ENCODE assay signal across 21 cellular contexts in the genomic region with DNA sequence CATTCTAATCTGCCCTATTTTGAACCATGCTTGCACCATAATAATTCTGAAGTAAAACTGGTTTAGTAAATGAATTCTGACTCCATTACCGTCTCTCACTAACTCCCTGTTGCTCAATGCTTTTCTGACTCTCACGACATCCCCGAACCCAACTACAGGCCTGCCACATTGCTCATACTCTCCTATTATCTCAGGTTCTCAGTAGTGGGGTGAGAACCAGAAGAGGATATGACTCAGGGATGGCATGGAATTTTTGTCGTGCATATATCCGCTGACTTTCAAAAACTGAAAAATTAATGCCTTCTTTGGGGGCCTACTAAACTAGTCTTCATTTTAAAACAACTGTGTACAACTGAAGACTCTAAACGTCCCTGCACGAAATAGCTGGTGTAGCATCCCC. TPM values are rescaled to one million over a fixed set of nuclear protein-coding genes. Genes with fewer than 3 reads are reported as not detected.
A peak's percentile ranks its signal among the peaks of the same experiment; 100 is the strongest.
DNase-seq lines count a peak whose midpoint lies in the region; ATAC-seq, FAIRE-seq and TF ChIP-seq lines count a peak whose summit lies in the region.
"Had no signal": no experiment of that assay in that cellular context is flagged by ENCODE, and none has a peak within 500 bp of the region (broad histone marks: within the 10 kb centered on the region; RNA-seq: fewer than 3 reads in every experiment).

No MANE protein-coding gene starts in this region.

- H3K4me1 ChIP-seq in foreskin keratinocyte = peaks cover 5% of the 10 kb centered on the region
- H3K4me1 ChIP-seq in thyroid gland = no peaks in the 10 kb centered on the region

- H3K4me3 Mint-ChIP-seq in immature natural killer cell = no peak overlapping the region
- H3K4me3 Mint-ChIP-seq: CD8-positive, alpha-beta T cell had no signal

- H3K27me3 Mint-ChIP-seq in immature natural killer cell (ENCODE audit: low read depth in 3 of 3) = no peaks in the 10 kb centered on the region

- TF ChIP-seq POLR2A in thyroid gland (IDR thresholded peaks at IDR 0.05) = no peak

- no peak for ATAC-seq in foreskin keratinocyte
- ATAC-seq: CD8-positive, alpha-beta T cell; HepG2; K562 had no signal

- DNase-seq in EH (ENCODE audit: low read depth) (peak; percentile 2), NCI-H226 (peak; percentile 38), brain microvascular endothelial cell (peak; percentile 63), urothelium cell line (ENCODE audit: low spot score) (peak; percentile 47), foreskin keratinocyte (no peak), thyroid gland (no peak), immature natural killer cell (no peak)
- DNase-seq: AML-193; C1 segment of cervical spinal cord; CD8-positive, alpha-beta T cell; H7; NCI-H1092; NCI-H1436; NCI-H2029; NCI-H345; NCI-H524 treated with DMSO at 0.1 percent for 48 hours; OCI-M1; SHP77 had no signal

- FAIRE-seq in urothelium cell line (lab: Jason Lieb, UNC) = no peak
- FAIRE-seq: HepG2, K562 had no signal

- H3K36me3 Mint-ChIP-seq in immature natural killer cell = peaks cover 0 to 5% (median 0%) of the 10 kb centered on the region in 3 donors
- H3K36me3 Mint-ChIP-seq: CD8-positive, alpha-beta T cell had no signal

- H3K4me3 ChIP-seq in brain microvascular endothelial cell (ENCODE audit: low read depth, low read length) = no peak overlapping the region
- H3K4me3 ChIP-seq in thyroid gland (replicated peaks in 1 of 3) = no peak overlapping the region
- H3K4me3 ChIP-seq: K562 had no signal

- H3K27me3 ChIP-seq in brain microvascular endothelial cell (replicated peaks) (no peaks in the 10 kb centered on the region), foreskin keratinocyte (no peaks in the 10 kb centered on the region), thyroid gland (no peaks in the 10 kb centered on the region)

- H3K9me3 Mint-ChIP-seq in immature natural killer cell = peaks cover 9 to 47% (median 18%) of the 10 kb centered on the region in 6 donors

- no peak for TF ChIP-seq CTCF in brain microvascular endothelial cell (IDR thresholded peaks at IDR 0.05; ENCODE audit: low read depth, low read length, missing control alignments)
- TF ChIP-seq CTCF in foreskin keratinocyte (conservative IDR thresholded peaks at IDR 0.05) = no peak
- TF ChIP-seq CTCF in thyroid gland (IDR thresholded peaks at IDR 0.05) = no peak

- no peaks in the 10 kb centered on the region for H3K4me1 Mint-ChIP-seq in immature natural killer cell

- no peaks in the 10 kb centered on the region for H3K9me3 ChIP-seq in thyroid gland

- H3K36me3 ChIP-seq in brain microvascular endothelial cell (replicated peaks) (no peaks in the 10 kb centered on the region), thyroid gland (no peaks in the 10 kb centered on the region)

- no peak overlapping the region for H3K27ac Mint-ChIP-seq in immature natural killer cell
- H3K27ac Mint-ChIP-seq: CD8-positive, alpha-beta T cell had no signal

- 90 to 92% methylated on average over 7 of the region's 7 CpGs for WGBS in thyroid gland, 2 donors

- H3K27ac ChIP-seq in brain microvascular endothelial cell (peak overlapping the region; percentile 58), foreskin keratinocyte (no peak overlapping the region), thyroid gland (no peak overlapping the region)

- in situ Hi-C loops in brain microvascular endothelial cell (cut with HindIII; ENCODE audit: low pct_ligation_motif_present, low sequenced_read_pairs) = no loop called here

- intact Hi-C loops in thyroid gland (cut with DNase I) = no loop called here

RNA-seq across cellular contexts. Expression of a gene that starts 34.3 kb away (rescaled TPM):
- total RNA-seq in foreskin keratinocyte (22.3 and 34.2 TPM in 2 replicates), thyroid gland (1 to 10 TPM in 1 of 4 donors, under 1 TPM in 2, not detected in 1; 0.39 to 2.8 (median 0.54) TPM)
- polyA plus RNA-seq in foreskin keratinocyte (8.4 and 9.2 TPM in 2 replicates), immature natural killer cell (not detected)
- total RNA-seq: CD8-positive, alpha-beta T cell; HepG2; K562; LHCN-M2 had no signal
- polyA plus RNA-seq: HepG2, K562 had no signal

Comparison
In these comparisons a context has a peak if more than half of its experiments do, and no peak if none do; other contexts are left out.
1. DNase-seq: peak in EH (single experiment), NCI-H226 (single experiment), brain microvascular endothelial cell (single experiment) and urothelium cell line (single experiment); none in foreskin keratinocyte (0 of 2), thyroid gland (0 of 2) and immature natural killer cell (0 of 3).